ENCODE assay signal across 8 cellular contexts in genomic region chr15:74432968-74433591, GRCh38. TPM values are rescaled to one million over a fixed set of nuclear protein-coding genes. Genes with fewer than 3 reads are reported as not detected.
DNase-seq lines count a peak whose midpoint lies in the region; ATAC-seq and TF ChIP-seq lines count a peak whose summit lies in the region.

No MANE protein-coding gene starts in this region.

- H3K27ac ChIP-seq in KMS-11 (no peak overlapping the region), muscle layer of colon (ENCODE audit: low read depth, low read length) (no peak overlapping the region)

- no peaks in the 10 kb centered on the region for H3K79me2 ChIP-seq in KMS-11 (ENCODE audit: insufficient read depth, low read depth)

- H3K9me3 ChIP-seq in muscle layer of colon (ENCODE audit: low read length): no peaks in the 10 kb centered on the region

- H4K20me1 ChIP-seq in KMS-11 (ENCODE audit: insufficient read depth): no peaks in the 10 kb centered on the region

- peaks cover 26% of the 10 kb centered on the region; the same call in 1 of the 2 replicates for H3K27me3 ChIP-seq in KMS-11 (ENCODE audit: insufficient read depth, low read depth)
- peaks cover 20 to 46% of the 10 kb centered on the region in 2 donors for H3K27me3 ChIP-seq in muscle layer of colon (ENCODE audit: control insufficient read depth in 1 of 2, insufficient read depth in 2 of 2, low read length in 2 of 2)

- H3K9ac ChIP-seq in KMS-11 (no peak overlapping the region), muscle layer of colon (ENCODE audit: low read length) (no peak overlapping the region)

- peak overlapping the region; percentile 29; the same call in 1 of the 2 replicates for H3K4me2 ChIP-seq in KMS-11

- no peaks in the 10 kb centered on the region for H3K36me3 ChIP-seq in KMS-11 (ENCODE audit: insufficient read depth)
- no peaks in the 10 kb centered on the region for H3K36me3 ChIP-seq in muscle layer of colon (ENCODE audit: insufficient read depth, low read length)

- TF ChIP-seq CTCF in KMS-11 (conservative IDR thresholded peaks at IDR 0.05; ENCODE audit: low read depth, low read length): no peak

- H3K4me3 ChIP-seq in KMS-11 (IDR thresholded peaks at IDR 0.05; ENCODE audit: insufficient read depth, low read depth, low read length) (no peak overlapping the region), muscle layer of colon (ENCODE audit: low read depth in 1 of 2, low read length in 2 of 2) (peak overlapping the region; percentile 64 to 77)

- ATAC-seq in GM19467 (IDR thresholded peaks at IDR 0.05; ENCODE audit: unreplicated experiment) (peak; percentile 11), HG03457 (IDR thresholded peaks at IDR 0.05; ENCODE audit: unreplicated experiment) (no peak)

- H3K4me1 ChIP-seq in KMS-11 (ENCODE audit: low read depth, poor library complexity, severe bottlenecking) (peaks cover 3% of the 10 kb centered on the region), muscle layer of colon (ENCODE audit: insufficient read depth, low read length) (peaks cover 5% of the 10 kb centered on the region)

- peak overlapping the region; percentile 64 for H2AFZ ChIP-seq in KMS-11 (ENCODE audit: low read depth)

- peak; percentile 31 for DNase-seq in cerebellum (ENCODE audit: low spot score)
- no peak for DNase-seq in Ammon's horn (ENCODE audit: low spot score)
- no peak for DNase-seq in HuH-7.5 (ENCODE audit: low spot score)
- no peak for DNase-seq in DMS79 (lab: John Stamatoyannopoulos, UW)

RNA-seq across cellular contexts. Expression of gene SEMA7A, which starts 0.7 kb away (rescaled TPM):
- total RNA-seq in cerebellum: 18.1 TPM

RNA-seq across cellular contexts. Expression of gene UBL7, which starts 27.9 kb away (rescaled TPM):
- total RNA-seq in cerebellum: 18.8 TPM
